Comparison of ENCODE assay signal across 8 cellular contexts in the genomic region with DNA sequence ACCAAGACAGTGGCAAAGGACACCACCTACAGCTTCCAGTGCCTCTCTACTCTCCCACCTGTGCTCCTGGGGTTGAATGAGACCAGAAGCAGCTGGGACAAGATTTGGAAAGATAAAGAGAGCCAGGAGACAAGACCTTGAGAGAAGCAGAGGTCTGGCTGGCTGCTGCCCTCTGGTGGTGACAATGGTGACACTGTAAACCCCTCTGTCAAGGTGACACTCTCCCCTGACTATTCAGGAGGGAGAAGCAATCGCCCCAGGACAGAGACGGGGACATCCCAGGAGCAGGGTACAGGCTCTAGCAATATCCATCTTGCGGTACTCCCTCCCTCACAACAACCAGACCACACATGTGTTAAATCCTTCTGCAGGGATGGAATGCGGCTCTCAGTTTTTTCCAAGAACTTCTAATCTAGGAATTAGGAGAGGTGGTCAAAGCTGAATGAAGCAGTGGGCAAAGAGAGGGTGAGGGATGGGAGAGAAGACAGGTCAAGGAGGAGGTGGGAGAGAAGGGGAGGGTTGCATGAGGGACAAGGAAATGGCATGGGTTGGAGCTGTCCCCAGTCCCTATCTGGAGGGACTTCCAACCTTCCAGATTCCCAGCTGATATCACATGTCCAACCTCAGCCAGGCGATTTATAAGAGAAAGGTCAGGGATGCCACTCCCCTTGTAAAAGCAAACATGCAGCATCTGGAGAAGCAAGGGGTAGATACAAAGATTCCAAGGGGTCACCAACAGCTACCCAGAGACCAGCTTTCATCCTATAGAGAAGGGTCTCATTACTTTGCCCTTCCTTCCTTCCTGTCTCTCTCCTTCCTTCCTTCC. TPM values are rescaled to one million over a fixed set of nuclear protein-coding genes. Genes with fewer than 3 reads are reported as not detected.
DNase-seq lines count a peak whose midpoint lies in the region; ATAC-seq, FAIRE-seq and TF ChIP-seq lines count a peak whose summit lies in the region.

No MANE protein-coding gene starts in this region.

- H3K9me3 ChIP-seq in HepG2 (ENCODE audit: low read length) = no peaks in the 10 kb centered on the region

- intact Hi-C loops in HepG2 (cut with micrococcal nuclease; ENCODE audit: unreplicated experiment) = loop anchor here (2.0 kb wide), 1 partner anchor 47 kb away; no protein-coding TSS in a partner anchor

- no peak overlapping the region for H3K4me3 ChIP-seq in HepG2 (replicated peaks in 1 of 3; ENCODE audit: insufficient read depth in 1 of 3, low read depth in 2 of 3, low read length in 3 of 3)

- H3K27ac ChIP-seq in HepG2 (ENCODE audit: extremely low read length, insufficient read depth, low read length) = no peak overlapping the region

- BruUV-seq in HepG2 (replicated peaks; lab: Mats Ljungman, UMichigan) = no TSS peak

- no peak for TF ChIP-seq EP300 in HepG2 (IDR thresholded peaks at IDR 0.05; ENCODE audit: low read depth in 2 of 2, low read length in 2 of 2)
- no peak for TF ChIP-seq EP300 in HepG2 (CRISPR knock-in tag; IDR thresholded peaks at IDR 0.05; ENCODE audit: borderline replicate concordance)

- TF ChIP-seq CTCF in HepG2 (CRISPR knock-in tag; IDR thresholded peaks at IDR 0.05) = peak; percentile 90

- peaks cover 45% of the 10 kb centered on the region for H3K4me1 ChIP-seq in HepG2 (ENCODE audit: insufficient read depth, low read length)

- in situ Hi-C loops in HepG2 (cut with HindIII; ENCODE audit: extremely low pct_ligation_motif_present, low pct_unique_long_range_greater_than_20kb) = loop anchor here (5.0 kb wide), 1 partner anchor 45 kb away; no protein-coding TSS in a partner anchor

- H2AFZ ChIP-seq in HepG2 (ENCODE audit: low read length) = no peak overlapping the region

- no peak for TF ChIP-seq POLR2A in HepG2 (IDR thresholded peaks at IDR 0.05; ENCODE audit: insufficient read depth in 1 of 2, low read depth in 2 of 2, low read length in 2 of 2)

- peak; percentile 59; the same call in 1 of the 2 replicates for TF ChIP-seq RAD21 in HepG2 (CRISPR knock-in tag; IDR thresholded peaks at IDR 0.05)

- H3K79me2 ChIP-seq in HepG2 (ENCODE audit: insufficient read depth, low read length) = no peaks in the 10 kb centered on the region

- CTCF ChIA-PET in HepG2 (lab: Yijun Ruan, JAX; ENCODE audit: low intra/inter-chr PET ratio, low total read pairs) = interaction anchor here (0.7 to 2.4 kb wide), 2 partner anchors 47 to 556 kb away, joined by 3 to 21 read pairs; no protein-coding TSS in a partner anchor

- no peaks in the 10 kb centered on the region for H4K20me1 ChIP-seq in HepG2 (ENCODE audit: insufficient read depth, low read length)

- 19% methylated on average over 5 of the region's 5 CpGs for WGBS in HepG2 (ENCODE audit: low lambda C conversion rate)

- no peaks in the 10 kb centered on the region for H3K36me3 ChIP-seq in HepG2 (replicated peaks in 1 of 2; ENCODE audit: control insufficient read depth in 1 of 2, insufficient read depth in 2 of 2, low read length in 2 of 2)

- POLR2A ChIA-PET in HepG2 (lab: Yijun Ruan, JAX) = no interaction called here

- ATAC-seq in HepG2 (peak; percentile 64), GM18867 (IDR thresholded peaks at IDR 0.05; ENCODE audit: unreplicated experiment) (no peak)

- H3K9ac ChIP-seq in HepG2 (ENCODE audit: insufficient read depth, low read depth, low read length) = no peak overlapping the region

- FAIRE-seq in HepG2 (lab: Jason Lieb, UNC) = peak; percentile 96

- no peak overlapping the region for H3K4me2 ChIP-seq in HepG2 (ENCODE audit: low read depth, low read length)

- DNase-seq in AG08396 (ENCODE audit: low spot score) = peak; percentile 86
- DNase-seq in GM19240 (ENCODE audit: insufficient read length, low spot score) = peak; percentile 83
- DNase-seq in NCI-H2227 treated with DMSO at 0.1 percent for 48 hours (lab: John Stamatoyannopoulos, UW) = peak; percentile 39
- DNase-seq in activated CD4-positive, alpha-beta T cell treated with anti-CD3 and anti-CD28 coated beads for 1 hour = peak; percentile 69
- DNase-seq in cerebellar cortex (ENCODE audit: low spot score) = peak; percentile 85
- DNase-seq in HepG2 (ENCODE audit: low spot score) = peak; percentile 69
- peak; percentile 74 for DNase-seq in stimulated activated CD4-positive, alpha-beta T cell treated with anti-CD3 and anti-CD28 coated beads, Interleukin-4, amount 100 ng/mL, for 48 hours (ENCODE audit: low read depth in 2 of 2)

- peaks cover 13 to 77% of the 10 kb centered on the region in 2 experiments; a peak in 4 of 5 replicates for H3K27me3 ChIP-seq in HepG2 (ENCODE audit: control insufficient read depth in 1 of 2, insufficient read depth in 2 of 2, low read length in 2 of 2)

TF ChIP-seq in HepG2, 621 proteins besides CTCF, POLR2A, EP300 and RAD21 (continues in another document):
- no peak for TF ChIP-seq SSRP1 (CRISPR knock-in tag; IDR thresholded peaks at IDR 0.05)

RNA-seq across cellular contexts. Expression of gene PHOSPHO1, which starts 2.9 kb away (rescaled TPM):
- total RNA-seq in HepG2 (2016; rRNA removed; fragmentation: Illumina TruSeq; extraction: Trizol) = not detected in 2 replicates
- total RNA-seq in HepG2 (2016; cell fraction: cytosol; rRNA removed; fragmentation: Illumina TruSeq; extraction: Trizol; ENCODE audit: low read depth) = not detected in 2 replicates
- total RNA-seq in HepG2 (2016; cell fraction: insoluble cytoplasmic fraction; rRNA removed; fragmentation: Illumina TruSeq; extraction: Trizol) = not detected in 2 replicates
- not detected in 2 replicates for total RNA-seq in HepG2 (2016; cell fraction: membrane; rRNA removed; fragmentation: Illumina TruSeq; extraction: Trizol)
- total RNA-seq in HepG2 (2016; cell fraction: nucleus; rRNA removed; fragmentation: Illumina TruSeq; extraction: Trizol) = not detected in 2 replicates
- not detected in 2 replicates for polyA plus RNA-seq in HepG2 (2011; rRNA removed)
- not detected in 2 replicates for polyA plus RNA-seq in HepG2 (2011; cell fraction: cytosol; rRNA removed)
- polyA plus RNA-seq in HepG2 (2011; cell fraction: nucleus; rRNA removed) = not detected in 2 replicates
- polyA plus RNA-seq in HepG2 (2012) = not detected in 2 replicates
- not detected in 2 replicates for polyA plus RNA-seq in HepG2 (2016; cell fraction: cytosol; fragmentation: Illumina TruSeq; extraction: Trizol; ENCODE audit: low read depth)
- polyA plus RNA-seq in HepG2 (2016; cell fraction: insoluble cytoplasmic fraction; fragmentation: Illumina TruSeq; extraction: Trizol; ENCODE audit: low read depth) = not detected in 2 replicates
- polyA plus RNA-seq in HepG2 (2016; cell fraction: membrane; fragmentation: Illumina TruSeq; extraction: Trizol; ENCODE audit: low read depth) = 0.16 TPM in 1 of 2 replicates, not detected in the other
- polyA plus RNA-seq in HepG2 (2016; cell fraction: nucleus; fragmentation: Illumina TruSeq; extraction: Trizol; ENCODE audit: insufficient read depth, low read depth) = not detected in 2 replicates
- 0.72 TPM in 1 of 2 replicates, not detected in the other for polyA minus RNA-seq in HepG2 (2011; rRNA and poly(A)+ RNA removed; ENCODE audit: low replicate concordance)
- polyA minus RNA-seq in HepG2 (2011; cell fraction: cytosol; rRNA and poly(A)+ RNA removed) = not detected in 2 replicates
- polyA minus RNA-seq in HepG2 (2011; cell fraction: nucleus; rRNA and poly(A)+ RNA removed) = not detected in 2 replicates

RNA-seq across cellular contexts. Expression of gene ABI3, which starts 17.1 kb away (rescaled TPM):
- total RNA-seq in HepG2 (2016; rRNA removed; fragmentation: Illumina TruSeq; extraction: Trizol) = not detected in 2 replicates
- not detected in 2 replicates for total RNA-seq in HepG2 (2016; cell fraction: cytosol; rRNA removed; fragmentation: Illumina TruSeq; extraction: Trizol; ENCODE audit: low read depth)
- not detected in 2 replicates for total RNA-seq in HepG2 (2016; cell fraction: insoluble cytoplasmic fraction; rRNA removed; fragmentation: Illumina TruSeq; extraction: Trizol)
- not detected in 2 replicates for total RNA-seq in HepG2 (2016; cell fraction: membrane; rRNA removed; fragmentation: Illumina TruSeq; extraction: Trizol)
- not detected in 2 replicates for total RNA-seq in HepG2 (2016; cell fraction: nucleus; rRNA removed; fragmentation: Illumina TruSeq; extraction: Trizol)
- not detected in 2 replicates for polyA plus RNA-seq in HepG2 (2011; rRNA removed)
- 0.04 TPM in 1 of 2 replicates, not detected in the other for polyA plus RNA-seq in HepG2 (2011; cell fraction: cytosol; rRNA removed)
- not detected in 2 replicates for polyA plus RNA-seq in HepG2 (2011; cell fraction: nucleus; rRNA removed)
- not detected in 2 replicates for polyA plus RNA-seq in HepG2 (2012)
- not detected in 2 replicates for polyA plus RNA-seq in HepG2 (2016; cell fraction: cytosol; fragmentation: Illumina TruSeq; extraction: Trizol; ENCODE audit: low read depth)
- not detected in 2 replicates for polyA plus RNA-seq in HepG2 (2016; cell fraction: insoluble cytoplasmic fraction; fragmentation: Illumina TruSeq; extraction: Trizol; ENCODE audit: low read depth)
- polyA plus RNA-seq in HepG2 (2016; cell fraction: membrane; fragmentation: Illumina TruSeq; extraction: Trizol; ENCODE audit: low read depth) = not detected in 2 replicates
- not detected in 2 replicates for polyA plus RNA-seq in HepG2 (2016; cell fraction: nucleus; fragmentation: Illumina TruSeq; extraction: Trizol; ENCODE audit: insufficient read depth, low read depth)
- polyA minus RNA-seq in HepG2 (2011; rRNA and poly(A)+ RNA removed; ENCODE audit: low replicate concordance) = not detected in 2 replicates
- not detected in 2 replicates for polyA minus RNA-seq in HepG2 (2011; cell fraction: cytosol; rRNA and poly(A)+ RNA removed)
- not detected in 2 replicates for polyA minus RNA-seq in HepG2 (2011; cell fraction: nucleus; rRNA and poly(A)+ RNA removed)

RNA-seq across cellular contexts. Expression of gene GNGT2, which starts 17.3 kb away (rescaled TPM):
- total RNA-seq in HepG2 (2016; rRNA removed; fragmentation: Illumina TruSeq; extraction: Trizol) = not detected in 2 replicates
- not detected in 2 replicates for total RNA-seq in HepG2 (2016; cell fraction: cytosol; rRNA removed; fragmentation: Illumina TruSeq; extraction: Trizol; ENCODE audit: low read depth)
- total RNA-seq in HepG2 (2016; cell fraction: insoluble cytoplasmic fraction; rRNA removed; fragmentation: Illumina TruSeq; extraction: Trizol) = not detected in 2 replicates
- total RNA-seq in HepG2 (2016; cell fraction: membrane; rRNA removed; fragmentation: Illumina TruSeq; extraction: Trizol) = not detected in 2 replicates
- total RNA-seq in HepG2 (2016; cell fraction: nucleus; rRNA removed; fragmentation: Illumina TruSeq; extraction: Trizol) = not detected in 2 replicates
- not detected in 2 replicates for polyA plus RNA-seq in HepG2 (2011; rRNA removed)
- polyA plus RNA-seq in HepG2 (2011; cell fraction: cytosol; rRNA removed) = not detected in 2 replicates
- polyA plus RNA-seq in HepG2 (2011; cell fraction: nucleus; rRNA removed) = not detected in 2 replicates
- polyA plus RNA-seq in HepG2 (2012) = not detected in 2 replicates
- polyA plus RNA-seq in HepG2 (2016; cell fraction: cytosol; fragmentation: Illumina TruSeq; extraction: Trizol; ENCODE audit: low read depth) = not detected in 2 replicates
- not detected in 2 replicates for polyA plus RNA-seq in HepG2 (2016; cell fraction: insoluble cytoplasmic fraction; fragmentation: Illumina TruSeq; extraction: Trizol; ENCODE audit: low read depth)
- polyA plus RNA-seq in HepG2 (2016; cell fraction: membrane; fragmentation: Illumina TruSeq; extraction: Trizol; ENCODE audit: low read depth) = not detected in 2 replicates
- not detected in 2 replicates for polyA plus RNA-seq in HepG2 (2016; cell fraction: nucleus; fragmentation: Illumina TruSeq; extraction: Trizol; ENCODE audit: insufficient read depth, low read depth)
- not detected in 2 replicates for polyA minus RNA-seq in HepG2 (2011; rRNA and poly(A)+ RNA removed; ENCODE audit: low replicate concordance)
- not detected in 2 replicates for polyA minus RNA-seq in HepG2 (2011; cell fraction: cytosol; rRNA and poly(A)+ RNA removed)
- not detected in 2 replicates for polyA minus RNA-seq in HepG2 (2011; cell fraction: nucleus; rRNA and poly(A)+ RNA removed)
